8 cellular contexts compared by ENCODE assay signal in genomic region chr17:58587713-58588117, GRCh38.
A peak's percentile ranks its signal among the peaks of the same experiment; 100 is the strongest.
DNase-seq lines count a peak whose midpoint lies in the region; ATAC-seq and TF ChIP-seq lines count a peak whose summit lies in the region.

No MANE protein-coding gene starts in this region.

- H3K4me3 ChIP-seq in CD4-positive, CD25-positive, alpha-beta regulatory T cell (ENCODE audit: low read depth, low read length): peak overlapping the region; percentile 3
- H3K4me3 ChIP-seq in HEK293 (ENCODE audit: low read depth, low read length): no peak overlapping the region
- H3K4me3 ChIP-seq in endodermal cell (ENCODE audit: low read length): no peak overlapping the region

- peak overlapping the region in 1 of 3 donors; percentile 35 for H3K27ac Mint-ChIP-seq in CD4-positive, CD25-positive, alpha-beta regulatory T cell
- H3K27ac Mint-ChIP-seq in endodermal cell: no peak overlapping the region
- peak overlapping the region in 1 of 6 donors; percentile 33 for H3K27ac Mint-ChIP-seq in naive B cell

- WGBS in endodermal cell (ENCODE audit: insufficient coverage in 1 of 2, insufficient read length in 1 of 2), 2 experiments: 0 to 13% methylated on average over 2 of the region's 2 CpGs

- H3K36me3 ChIP-seq in CD4-positive, CD25-positive, alpha-beta regulatory T cell (ENCODE audit: control insufficient read depth, insufficient read depth, low read length): no peaks in the 10 kb centered on the region
- H3K36me3 ChIP-seq in HEK293 (ENCODE audit: control insufficient read depth in 2 of 2, insufficient read depth in 1 of 2, low read length in 2 of 2): no peaks in the 10 kb centered on the region
- H3K36me3 ChIP-seq in endodermal cell (ENCODE audit: control insufficient read depth, insufficient read depth, low read length): no peaks in the 10 kb centered on the region

- peak; percentile 70 to 76 for ATAC-seq in CD4-positive, CD25-positive, alpha-beta regulatory T cell (ENCODE audit: low read depth in 2 of 2)
- ATAC-seq in naive B cell (ENCODE audit: low read depth in 2 of 2): peak; percentile 72 to 86

- CTCF ChIA-PET in HEK293 (lab: Yijun Ruan, JAX): interaction anchor here (0.5 to 6.4 kb wide), 33 partner anchors 9 to 1336 kb away, joined by 3 to 79 read pairs (median 4); a partner anchor contains a TSS

- peak; percentile 38 to 62 (median 43) for DNase-seq in CD4-positive, CD25-positive, alpha-beta regulatory T cell
- peak; percentile 90 for DNase-seq in NCI-H82 (lab: John Stamatoyannopoulos, UW)
- DNase-seq in activated CD8-positive, alpha-beta memory T cell treated with anti-CD3 and anti-CD28 coated beads for 24 hours: peak; percentile 76
- peak; percentile 97 for DNase-seq in endodermal cell
- peak; percentile 35 for DNase-seq in naive B cell
- DNase-seq in stimulated activated CD8-positive, alpha-beta memory T cell treated with anti-CD3 and anti-CD28 coated beads, Interleukin-7, amount 100 ng/mL, for 48 hours (ENCODE audit: extremely low read depth in 1 of 2, low read depth in 1 of 2): peak; percentile 6 to 33
- no peak for DNase-seq in amniotic stem cell (lab: John Stamatoyannopoulos, UW)

- H3K9me3 ChIP-seq in CD4-positive, CD25-positive, alpha-beta regulatory T cell (ENCODE audit: control insufficient read depth in 2 of 2, low read length in 2 of 2): no peaks in the 10 kb centered on the region
- no peaks in the 10 kb centered on the region for H3K9me3 ChIP-seq in HEK293 (ENCODE audit: control insufficient read depth, insufficient read depth, low read depth, low read length)
- no peaks in the 10 kb centered on the region for H3K9me3 ChIP-seq in endodermal cell (ENCODE audit: control insufficient read depth, low read length)

- no peaks in the 10 kb centered on the region for H3K27me3 ChIP-seq in CD4-positive, CD25-positive, alpha-beta regulatory T cell (ENCODE audit: control insufficient read depth, insufficient read depth, low read length)
- H3K27me3 ChIP-seq in endodermal cell (ENCODE audit: control insufficient read depth, insufficient read depth, low read length, poor library complexity, severe bottlenecking): no peaks in the 10 kb centered on the region

- H3K9ac ChIP-seq in endodermal cell (ENCODE audit: extremely low read depth, low read length, poor library complexity, severe bottlenecking): no peak overlapping the region

- no peak overlapping the region for H3K4me3 Mint-ChIP-seq in CD4-positive, CD25-positive, alpha-beta regulatory T cell
- H3K4me3 Mint-ChIP-seq in endodermal cell: no peak overlapping the region
- no peak overlapping the region for H3K4me3 Mint-ChIP-seq in naive B cell

- peaks cover 4% of the 10 kb centered on the region for H3K4me1 ChIP-seq in CD4-positive, CD25-positive, alpha-beta regulatory T cell (ENCODE audit: control insufficient read depth, insufficient read depth, low read length, poor library complexity, severe bottlenecking)
- no peaks in the 10 kb centered on the region for H3K4me1 ChIP-seq in HEK293 (ENCODE audit: control insufficient read depth, insufficient read depth, low read length)
- no peaks in the 10 kb centered on the region for H3K4me1 ChIP-seq in endodermal cell (ENCODE audit: control insufficient read depth, insufficient read depth, low read length)

- H3K36me3 Mint-ChIP-seq in CD4-positive, CD25-positive, alpha-beta regulatory T cell: no peaks in the 10 kb centered on the region
- H3K36me3 Mint-ChIP-seq in endodermal cell (ENCODE audit: low read depth): no peaks in the 10 kb centered on the region
- H3K36me3 Mint-ChIP-seq in naive B cell: no peaks in the 10 kb centered on the region

- H3K27ac ChIP-seq in CD4-positive, CD25-positive, alpha-beta regulatory T cell (ENCODE audit: insufficient read depth, low read length, poor library complexity, severe bottlenecking): no peak overlapping the region
- H3K27ac ChIP-seq in HEK293 (ENCODE audit: extremely low read depth, low read depth, low read length): no peak overlapping the region
- H3K27ac ChIP-seq in endodermal cell (ENCODE audit: low read depth, low read length): no peak overlapping the region

- H3K27me3 Mint-ChIP-seq in CD4-positive, CD25-positive, alpha-beta regulatory T cell: peaks cover 9% of the 10 kb centered on the region
- H3K27me3 Mint-ChIP-seq in endodermal cell (ENCODE audit: insufficient read depth) (peaks cover 3% of the 10 kb centered on the region), naive B cell (peaks cover 0 to 4% (median 0%) of the 10 kb centered on the region in 3 donors)

- peaks cover 0 to 4% (median 0%) of the 10 kb centered on the region in 4 donors for H3K4me1 Mint-ChIP-seq in CD4-positive, CD25-positive, alpha-beta regulatory T cell
- H3K4me1 Mint-ChIP-seq in endodermal cell (no peaks in the 10 kb centered on the region), naive B cell (peaks cover 0 to 6% (median 6%) of the 10 kb centered on the region in 3 donors)

- peaks cover 0 to 2% (median 0%) of the 10 kb centered on the region in 7 donors for H3K9me3 Mint-ChIP-seq in CD4-positive, CD25-positive, alpha-beta regulatory T cell
- H3K9me3 Mint-ChIP-seq in endodermal cell (no peaks in the 10 kb centered on the region), naive B cell (no peaks in the 10 kb centered on the region)

- TF ChIP-seq CTCF in HEK293 (tag by site-specific recombination; IDR thresholded peaks at IDR 0.05) (peak; percentile 90), endodermal cell (conservative IDR thresholded peaks at IDR 0.05) (peak; percentile 90)

- POLR2A ChIA-PET in HEK293 (lab: Yijun Ruan, JAX): interaction anchor here (1.1 to 2.5 kb wide), 4 partner anchors 43 to 71 kb away, joined by 3 to 22 read pairs (median 6); no protein-coding TSS in a partner anchor

TF ChIP-seq in HEK293, 187 proteins besides CTCF, POLR2A, EP300 and RAD21 (continues in another document):
- TF ChIP-seq ZEB2 (tag by site-specific recombination; IDR thresholded peaks at IDR 0.05) (peak; percentile 41; the same call in 1 of the 2 replicates), ZSCAN16 (tag by site-specific recombination; IDR thresholded peaks at IDR 0.05) (no peak), ZNF549 (tag by site-specific recombination; IDR thresholded peaks at IDR 0.05) (no peak), ZNF354C (tag by site-specific recombination; IDR thresholded peaks at IDR 0.05; ENCODE audit: borderline replicate concordance, low read depth) (no peak), ZNF600 (tag by site-specific recombination; IDR thresholded peaks at IDR 0.05) (peak; percentile 32; the same call in 1 of the 2 replicates), ZNF184 (tag by site-specific recombination; IDR thresholded peaks at IDR 0.05) (no peak), ELK4 (IDR thresholded peaks at IDR 0.05; ENCODE audit: borderline replicate concordance, low read depth, low read length) (no peak), ZNF138 (tag by site-specific recombination; IDR thresholded peaks at IDR 0.05; ENCODE audit: borderline replicate concordance) (no peak), ZNF654 (tag by site-specific recombination; IDR thresholded peaks at IDR 0.05; ENCODE audit: low read depth) (peak; percentile 92), SCRT2 (tag by site-specific recombination; IDR thresholded peaks at IDR 0.05) (0 out of 2 replicates have a peak, but pooled peaks have one; percentile 9), REPIN1 (tag by site-specific recombination; IDR thresholded peaks at IDR 0.05; ENCODE audit: low read depth) (no peak), KLF9 (tag by site-specific recombination; IDR thresholded peaks at IDR 0.05; ENCODE audit: low read depth) (no peak), ZSCAN4 (tag by site-specific recombination; IDR thresholded peaks at IDR 0.05) (no peak), PATZ1 (tag by site-specific recombination; IDR thresholded peaks at IDR 0.05) (peak; percentile 44; the same call in 1 of the 2 replicates), ZFP41 (tag by site-specific recombination; IDR thresholded peaks at IDR 0.05; ENCODE audit: borderline replicate concordance) (no peak), ZNF521 (tag by site-specific recombination; IDR thresholded peaks at IDR 0.05) (no peak), SP7 (tag by site-specific recombination; IDR thresholded peaks at IDR 0.05) (0 out of 2 replicates have a peak, but pooled peaks have one; percentile 23), ZBTB48 (tag by site-specific recombination; IDR thresholded peaks at IDR 0.05) (peak; percentile 60), ZFHX2 (tag by site-specific recombination; conservative IDR thresholded peaks at IDR 0.05) (peak; percentile 85)
